In genomic region chrX:45758319-45758718, GRCh38 we compare ENCODE assay signal across 9 cellular contexts.
DNase-seq lines count a peak whose midpoint lies in the region; ATAC-seq, FAIRE-seq and TF ChIP-seq lines count a peak whose summit lies in the region.
"Had no signal": no experiment of that assay in that cellular context is flagged by ENCODE, and none has a peak within 500 bp of the region (broad histone marks: within the 10 kb centered on the region; RNA-seq: fewer than 3 reads in every experiment).

No MANE protein-coding gene starts in this region.

- FAIRE-seq in D721Med (lab: Jason Lieb, UNC), result no peak
- FAIRE-seq: A204.1 had no signal

- H3K36me3 Mint-ChIP-seq in T-helper 1 cell treated with Interleukin-12 subunit alpha and Interleukin-12 subunit beta and Interleukin-4 antibody, amounts not matched to agents 30 μg/mL and 1 μg/mL, for 36 hours (ENCODE audit: low read depth), result peaks cover 24% of the 10 kb centered on the region
- H3K36me3 Mint-ChIP-seq in dendritic cell treated with granulocyte-macrophage colony-stimulating factor and Interleukin-4, amounts not matched to agents 40 ng/mL and 50 ng/mL, for 4 days (ENCODE audit: low read depth), result no peaks in the 10 kb centered on the region
- H3K36me3 Mint-ChIP-seq in neural progenitor cell, result peaks cover 2% of the 10 kb centered on the region

- H3K9ac ChIP-seq in neural progenitor cell, result no peak overlapping the region

- ATAC-seq in activated CD4-positive, CD25-positive, alpha-beta regulatory T cell treated with anti-CD3 and anti-CD28 coated beads, Interleukin-2, amount 50 U/mL, for 24 hours, result peak; percentile 57
- peak; percentile 41 for ATAC-seq in HG03108 (IDR thresholded peaks at IDR 0.05; ENCODE audit: unreplicated experiment)

- H3K9me3 Mint-ChIP-seq in T-helper 1 cell treated with Interleukin-12 subunit alpha and Interleukin-12 subunit beta and Interleukin-4 antibody, amounts not matched to agents 30 μg/mL and 1 μg/mL, for 36 hours, result no peaks in the 10 kb centered on the region
- H3K9me3 Mint-ChIP-seq in dendritic cell treated with granulocyte-macrophage colony-stimulating factor and Interleukin-4, amounts not matched to agents 40 ng/mL and 50 ng/mL, for 4 days, result no peaks in the 10 kb centered on the region
- H3K9me3 Mint-ChIP-seq in neural progenitor cell, result no peaks in the 10 kb centered on the region

- no peak overlapping the region for H3K4me3 ChIP-seq in neural progenitor cell

- H3K27ac ChIP-seq in neural progenitor cell, result no peak overlapping the region

- no peaks in the 10 kb centered on the region for H3K9me3 ChIP-seq in neural progenitor cell (ENCODE audit: low read depth)

- no peak overlapping the region for H3K4me2 ChIP-seq in neural progenitor cell

- no peaks in the 10 kb centered on the region for H3K36me3 ChIP-seq in neural progenitor cell

- peaks cover 60% of the 10 kb centered on the region for H3K79me2 ChIP-seq in neural progenitor cell (ENCODE audit: low read depth)

- H3K27me3 ChIP-seq in neural progenitor cell, result no peaks in the 10 kb centered on the region

- DNase-seq in activated CD4-positive, CD25-positive, alpha-beta regulatory T cell (lab: John Stamatoyannopoulos, UW), result no peak
- DNase-seq in stimulated activated CD4-positive, alpha-beta T cell treated with anti-CD3 and anti-CD28 coated beads, Interleukin-2, amount 100 ng/mL, for 4 hours (ENCODE audit: low read depth), result peak; percentile 34
- DNase-seq in neural progenitor cell (ENCODE audit: low spot score) (no peak), D721Med (ENCODE audit: insufficient read length, low spot score) (no peak)

- no peaks in the 10 kb centered on the region for H3F3A ChIP-seq in neural progenitor cell (ENCODE audit: low read depth)

- peak overlapping the region; percentile 98 for H3K27ac Mint-ChIP-seq in T-helper 1 cell treated with Interleukin-12 subunit alpha and Interleukin-12 subunit beta and Interleukin-4 antibody, amounts not matched to agents 30 μg/mL and 1 μg/mL, for 36 hours
- H3K27ac Mint-ChIP-seq in dendritic cell treated with granulocyte-macrophage colony-stimulating factor and Interleukin-4, amounts not matched to agents 40 ng/mL and 50 ng/mL, for 4 days, result peak overlapping the region; percentile 79
- H3K27ac Mint-ChIP-seq in neural progenitor cell, result no peak overlapping the region

- peaks cover 58% of the 10 kb centered on the region for H3K4me1 Mint-ChIP-seq in T-helper 1 cell treated with Interleukin-12 subunit alpha and Interleukin-12 subunit beta and Interleukin-4 antibody, amounts not matched to agents 30 μg/mL and 1 μg/mL, for 36 hours (ENCODE audit: low read depth)
- peaks cover 20% of the 10 kb centered on the region for H3K4me1 Mint-ChIP-seq in dendritic cell treated with granulocyte-macrophage colony-stimulating factor and Interleukin-4, amounts not matched to agents 40 ng/mL and 50 ng/mL, for 4 days (ENCODE audit: low read depth)
- H3K4me1 Mint-ChIP-seq in neural progenitor cell, result no peaks in the 10 kb centered on the region

- no peaks in the 10 kb centered on the region for H3K27me3 Mint-ChIP-seq in T-helper 1 cell treated with Interleukin-12 subunit alpha and Interleukin-12 subunit beta and Interleukin-4 antibody, amounts not matched to agents 30 μg/mL and 1 μg/mL, for 36 hours (ENCODE audit: low read depth)
- H3K27me3 Mint-ChIP-seq in dendritic cell treated with granulocyte-macrophage colony-stimulating factor and Interleukin-4, amounts not matched to agents 40 ng/mL and 50 ng/mL, for 4 days, result peaks cover 9% of the 10 kb centered on the region
- no peaks in the 10 kb centered on the region for H3K27me3 Mint-ChIP-seq in neural progenitor cell (ENCODE audit: insufficient read depth, low read depth)

- no peaks in the 10 kb centered on the region for H3K4me1 ChIP-seq in neural progenitor cell

- no peak overlapping the region for H2AFZ ChIP-seq in neural progenitor cell (replicated peaks)

- peak overlapping the region; percentile 79 for H3K4me3 Mint-ChIP-seq in T-helper 1 cell treated with Interleukin-12 subunit alpha and Interleukin-12 subunit beta and Interleukin-4 antibody, amounts not matched to agents 30 μg/mL and 1 μg/mL, for 36 hours
- H3K4me3 Mint-ChIP-seq in dendritic cell treated with granulocyte-macrophage colony-stimulating factor and Interleukin-4, amounts not matched to agents 40 ng/mL and 50 ng/mL, for 4 days, result peak overlapping the region; percentile 61
- H3K4me3 Mint-ChIP-seq in neural progenitor cell, result no peak overlapping the region

- TF ChIP-seq CTCF in neural progenitor cell (IDR thresholded peaks at IDR 0.05) (no peak), D721Med (IDR thresholded peaks at IDR 0.05; ENCODE audit: insufficient read depth, missing control alignments) (no peak)

- H4K20me1 ChIP-seq in neural progenitor cell (ENCODE audit: low read depth), result peaks cover 4% of the 10 kb centered on the region

- intact Hi-C loops in dendritic cell treated with granulocyte-macrophage colony-stimulating factor and Interleukin-4, amounts not matched to agents 40 ng/mL and 50 ng/mL, for 4 days (cut with micrococcal nuclease), result loop anchor here (10.0 kb wide), 1 partner anchor 46 kb away; no protein-coding TSS in a partner anchor
